Comparison of ENCODE assay signal across 8 cellular contexts in genomic region chr6:11093591-11094410, GRCh38. TPM values are rescaled to one million over a fixed set of nuclear protein-coding genes. Genes with fewer than 3 reads are reported as not detected.
DNase-seq lines count a peak whose midpoint lies in the region; TF ChIP-seq lines count a peak whose summit lies in the region.

Gene SMIM13 (plus strand): TSS chr6:11093834. CDS start chr6:11094314, 480 bp downstream.

- DNase-seq in COR-L47 (lab: John Stamatoyannopoulos, UW) (peak; percentile 95), GM20000 (ENCODE audit: low spot score) (peak; percentile 99), HT-29 (ENCODE audit: low spot score) (peak; percentile 98), lung microvascular endothelial cell (ENCODE audit: low read depth in 2 of 2) (peak; percentile 96 to 98)
- peak; percentile 96 for DNase-seq in NK-92 treated with Interleukin-12 subunit alpha and Interleukin-12 subunit beta, amount 100 ng/mL, for 24 hours (lab: John Stamatoyannopoulos, UW)
- peak; percentile 97 for DNase-seq in activated CD8-positive, alpha-beta memory T cell treated with anti-CD3 and anti-CD28 coated beads for 24 hours
- DNase-seq in effector CD8-positive, alpha-beta T cell (lab: John Stamatoyannopoulos, UW), result peak; percentile 90
- DNase-seq in stimulated activated CD4-positive, alpha-beta T cell treated with anti-CD3 and anti-CD28 coated beads, TNF-alpha, amount 100 ng/mL, for 48 hours (ENCODE audit: low read depth in 3 of 3), result peak; percentile 88 to 93 (median 92)

- TF ChIP-seq CTCF in GM20000 (IDR thresholded peaks at IDR 0.05; ENCODE audit: extremely low read depth, missing control alignments), result peak; percentile 75

RNA-seq across cellular contexts. Expression of gene SMIM13, which starts in this region (rescaled TPM):
- total RNA-seq in HT-29 (2014; rRNA removed; shearing (Covaris generic)), result 4.4 and 6.7 TPM in 2 replicates
- total RNA-seq in lung microvascular endothelial cell, result 9.6 and 12.7 TPM in 2 replicates

Comparison
In these comparisons a context has a peak if more than half of its experiments do, and no peak if none do; other contexts are left out.
1. Peak in every context shown above with its lines: DNase-seq.